8 cellular contexts compared by ENCODE assay signal in genomic region chr7:119935418-119936025, GRCh38.
DNase-seq lines count a peak whose midpoint lies in the region; ATAC-seq and TF ChIP-seq lines count a peak whose summit lies in the region.

No MANE protein-coding gene starts in this region.

- intact Hi-C loops in posterior vena cava (cut with DNase I) = no loop called here

- H3K4me3 ChIP-seq in LNCaP clone FGC (ENCODE audit: low read depth, low read length) = no peak overlapping the region
- no peak overlapping the region for H3K4me3 ChIP-seq in foreskin fibroblast (ENCODE audit: low read depth in 1 of 2, low read length in 2 of 2)
- H3K4me3 ChIP-seq in tibial nerve = no peak overlapping the region

- DNase-seq in AML-193 (lab: John Stamatoyannopoulos, UW) (peak; percentile 20 to 21), LNCaP clone FGC (ENCODE audit: low read depth) (peak; percentile 4), SHP77 treated with DMSO at 0.1 percent for 48 hours (lab: John Stamatoyannopoulos, UW) (peak; percentile 16), foreskin fibroblast (peak; percentile 6 to 54), tibial nerve (ENCODE audit: low spot score in 2 of 2) (no peak), posterior vena cava (ENCODE audit: low spot score) (no peak)
- DNase-seq in activated CD4-positive, CD25-positive, alpha-beta regulatory T cell treated with anti-CD3 and anti-CD28 coated beads, Interleukin-2, amount 50 U/mL, for 72 hours = no peak

- WGBS in tibial nerve, 2 donors = 22 to 25% methylated on average over 4 of the region's 4 CpGs

- ATAC-seq in GM19467 (IDR thresholded peaks at IDR 0.05; ENCODE audit: unreplicated experiment) = peak; percentile 58

- TF ChIP-seq POLR2A in tibial nerve (IDR thresholded peaks at IDR 0.05) = no peak

- no peaks in the 10 kb centered on the region for H3K9me3 ChIP-seq in tibial nerve

- no peaks in the 10 kb centered on the region for H3K36me3 ChIP-seq in tibial nerve

- H3K4me1 ChIP-seq in tibial nerve = no peaks in the 10 kb centered on the region

- H3K27me3 ChIP-seq in tibial nerve = no peaks in the 10 kb centered on the region

- TF ChIP-seq EP300 in tibial nerve (IDR thresholded peaks at IDR 0.05) = no peak

- no peak overlapping the region for H3K27ac ChIP-seq in tibial nerve

- TF ChIP-seq CTCF in LNCaP clone FGC (IDR thresholded peaks at IDR 0.05; ENCODE audit: control insufficient read depth, extremely low read depth, insufficient read depth) (peak; percentile 56), foreskin fibroblast (IDR thresholded peaks at IDR 0.05; ENCODE audit: low read depth, low read length) (no peak), tibial nerve (IDR thresholded peaks at IDR 0.05) (peak in 4 of 5 experiments; percentile 22 to 33 (median 30))

Comparison
In these comparisons a context has a peak if more than half of its experiments do, and no peak if none do; other contexts are left out.
1. DNase-seq: peak in AML-193 (2 of 2), LNCaP clone FGC (single experiment), SHP77 treated with DMSO at 0.1 percent for 48 hours (single experiment) and foreskin fibroblast (2 of 2); none in tibial nerve (0 of 2), posterior vena cava (single experiment) and activated CD4-positive, CD25-positive, alpha-beta regulatory T cell treated with anti-CD3 and anti-CD28 coated beads, Interleukin-2, amount 50 U/mL, for 72 hours (single experiment).